In the genomic region with DNA sequence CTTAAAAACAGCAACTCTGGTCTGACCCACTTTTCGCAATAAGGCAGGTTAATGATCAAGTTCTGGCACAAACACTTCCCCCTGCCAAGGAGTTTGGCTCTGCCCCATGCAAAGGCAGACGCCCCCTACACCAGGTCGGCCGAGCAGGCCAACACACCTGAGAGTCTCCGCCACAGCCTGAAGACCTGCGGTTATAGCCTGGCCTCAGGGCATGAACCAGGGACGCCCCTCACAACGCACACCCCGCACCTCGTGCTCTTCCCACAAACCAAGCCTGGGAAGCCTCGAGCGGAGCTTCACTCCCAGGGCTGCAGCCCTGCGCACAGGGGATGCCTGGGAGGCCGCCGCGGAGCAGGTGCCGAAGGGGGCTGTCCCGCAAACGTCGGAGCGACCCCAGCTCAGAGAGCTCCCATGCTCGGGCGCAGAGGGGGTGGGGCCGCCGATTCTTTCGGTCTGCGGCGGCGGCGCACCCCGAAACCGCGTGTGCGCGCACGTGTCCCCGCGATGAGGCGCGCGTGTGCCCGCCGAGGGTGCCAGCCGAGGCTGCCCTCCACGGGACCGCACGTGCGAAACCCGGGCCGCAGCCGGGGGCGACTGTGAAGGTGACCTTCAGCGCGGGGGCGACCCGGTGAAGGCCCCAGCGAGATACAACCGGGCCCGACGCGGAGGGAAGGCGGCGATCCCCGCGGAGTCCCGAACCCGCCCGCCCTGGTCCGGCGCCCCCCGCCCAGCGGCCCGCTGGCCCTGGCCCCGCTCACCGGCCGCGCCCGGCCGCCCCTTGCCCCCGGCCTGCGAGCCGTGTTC, we compare ENCODE assay signal across 8 cellular contexts. TPM values are rescaled to one million over a fixed set of nuclear protein-coding genes. Genes with fewer than 3 reads are reported as not detected.
DNase-seq lines count a peak whose midpoint lies in the region; ATAC-seq, FAIRE-seq and TF ChIP-seq lines count a peak whose summit lies in the region.

No MANE protein-coding gene starts in this region.

- intact Hi-C loops in OCI-LY7 (cut with micrococcal nuclease; ENCODE audit: unreplicated experiment): loop anchor here (2.0 to 5.0 kb wide), 2 partner anchors 199 to 292 kb away; a partner anchor contains a TSS
- intact Hi-C loops in GM12878 (cut with micrococcal nuclease; ENCODE audit: unreplicated experiment): loop anchor here (2.0 kb wide), 1 partner anchor 318 kb away; no protein-coding TSS in a partner anchor

- H3K27me3 Mint-ChIP-seq in HFFc6 (ENCODE audit: insufficient read depth): peaks cover 3% of the 10 kb centered on the region

- no peaks in the 10 kb centered on the region for H3K9me3 Mint-ChIP-seq in HFFc6

- in situ Hi-C loops in GM12878 (cut with MboI): no loop called here

- peak overlapping the region; percentile 85 for H3K9ac ChIP-seq in GM12878 (ENCODE audit: control insufficient read depth, insufficient read depth, low read length)

- CTCF ChIA-PET in OCI-LY7 (lab: Charles Lee; ENCODE audit: unreplicated experiment) (interaction anchor here (0.6 kb wide), 1 partner anchor 652 kb away, joined by 4 read pairs; no protein-coding TSS in a partner anchor), GM12878 (lab: Yijun Ruan, JAX) (interaction anchor here (1.1 to 2.2 kb wide), 3 partner anchors 75 to 329 kb away, joined by 3 to 10 read pairs (median 3); no protein-coding TSS in a partner anchor)

- peaks cover 27% of the 10 kb centered on the region for H3K4me1 Mint-ChIP-seq in HFFc6 (ENCODE audit: low read depth)

- H3K79me2 ChIP-seq in OCI-LY7 (ENCODE audit: insufficient read depth, low read depth, low read length) (peaks cover 70% of the 10 kb centered on the region), GM12878 (ENCODE audit: control insufficient read depth, insufficient read depth, low read length) (peaks cover 63% of the 10 kb centered on the region)

- H3K9me3 ChIP-seq in OCI-LY7 (ENCODE audit: low read length) (no peaks in the 10 kb centered on the region), GM12878 (replicated peaks; ENCODE audit: control insufficient read depth, insufficient read depth, low read length) (no peaks in the 10 kb centered on the region)

- H3K9me2 ChIP-seq in OCI-LY7 (ENCODE audit: insufficient read depth, low read length): no peaks in the 10 kb centered on the region

- H3K36me3 ChIP-seq in OCI-LY7 (ENCODE audit: insufficient read depth, low read length) (peaks cover 32% of the 10 kb centered on the region), GM12878 (ENCODE audit: control insufficient read depth in 2 of 2, insufficient read depth in 2 of 2, low read length in 1 of 2) (peaks cover 0 to 3% of the 10 kb centered on the region in 2 experiments; a peak in 2 of 4 replicates)

- DNase-seq in HFFc6 (no peak), OCI-LY7 (ENCODE audit: low spot score) (peak; percentile 63), GM12878 (ENCODE audit: low read depth, low spot score) (no peak), NCI-H187 (lab: John Stamatoyannopoulos, UW) (no peak), NCI-H774 (lab: John Stamatoyannopoulos, UW) (no peak)
- peak in 2 of 3 experiments; percentile 23 to 33 for DNase-seq in stimulated activated CD4-positive, alpha-beta T cell treated with anti-CD3 and anti-CD28 coated beads, TNF-alpha, amount 100 ng/mL, for 24 hours (ENCODE audit: low read depth in 3 of 3)

- H3K4me3 ChIP-seq in OCI-LY7 (ENCODE audit: low read depth, low read length, poor library complexity, severe bottlenecking) (peak overlapping the region; percentile 100), GM12878 (peak overlapping the region; percentile 95)

- SMC1A ChIA-PET in GM12878 (lab: Charles Lee; ENCODE audit: uncharacterized antibody, unreplicated experiment): interaction anchor here (1.5 kb wide), 1 partner anchor 329 kb away, joined by 4 read pairs; no protein-coding TSS in a partner anchor

- RAD21 ChIA-PET in GM12878 (lab: Charles Lee; ENCODE audit: unreplicated experiment): interaction anchor here (0.6 to 1.9 kb wide), 4 partner anchors 152 to 309 kb away, joined by 3 to 8 read pairs (median 4); no protein-coding TSS in a partner anchor

- H2AFZ ChIP-seq in OCI-LY7 (ENCODE audit: low read length) (no peak overlapping the region), GM12878 (ENCODE audit: control insufficient read depth, low read depth, low read length) (no peak overlapping the region)

- no TSS peak for BruUV-seq in OCI-LY7 (replicated peaks; lab: Mats Ljungman, UMichigan)
- no TSS peak for BruUV-seq in GM12878 (replicated peaks; lab: Mats Ljungman, UMichigan)

- H3K27me3 ChIP-seq in GM12878 (replicated peaks in 1 of 2; ENCODE audit: control insufficient read depth in 2 of 2, insufficient read depth in 2 of 2, low read length in 1 of 2) (no peaks in the 10 kb centered on the region), layer of hippocampus (ENCODE audit: control insufficient read depth, insufficient read depth, low read length) (no peaks in the 10 kb centered on the region)

- H3K4me1 ChIP-seq in OCI-LY7 (ENCODE audit: insufficient read depth, low read length, poor library complexity, severe bottlenecking): peaks cover 35% of the 10 kb centered on the region
- H3K4me1 ChIP-seq in GM12878 (ENCODE audit: control insufficient read depth, insufficient read depth, low read length): peaks cover 20% of the 10 kb centered on the region

- H3K27ac Mint-ChIP-seq in HFFc6: peak overlapping the region; percentile 69

- no peak; the same call in 1 of the 2 replicates for TF ChIP-seq POLR2A in GM12878 (IDR thresholded peaks at IDR 0.05; ENCODE audit: low read depth, low read length)

- H3K4me3 Mint-ChIP-seq in HFFc6: peak overlapping the region; percentile 91

- H3K4me2 ChIP-seq in OCI-LY7 (ENCODE audit: low read length) (peak overlapping the region; percentile 100), GM12878 (ENCODE audit: control insufficient read depth, insufficient read depth) (peak overlapping the region; percentile 98)

- peak; percentile 7 for FAIRE-seq in GM12878 (lab: Jason Lieb, UNC)

- H3K36me3 Mint-ChIP-seq in HFFc6 (ENCODE audit: low read depth): no peaks in the 10 kb centered on the region

- TF ChIP-seq CTCF in HFFc6 (IDR thresholded peaks at IDR 0.05) (no peak), OCI-LY7 (conservative IDR thresholded peaks at IDR 0.05; ENCODE audit: low read length) (no peak), GM12878 (IDR thresholded peaks at IDR 0.05 in 2 of 3, conservative IDR thresholded peaks at IDR 0.05 in 1 of 3; ENCODE audit: control insufficient read depth in 2 of 3, extremely low read depth in 1 of 3, insufficient read depth in 1 of 3, low read depth in 3 of 3, low read length in 3 of 3) (no peak)

- H3K27ac ChIP-seq in OCI-LY7 (ENCODE audit: low read depth, low read length, poor library complexity, severe bottlenecking) (peak overlapping the region; percentile 65), GM12878 (ENCODE audit: control insufficient read depth, insufficient read depth) (peak overlapping the region; percentile 68), layer of hippocampus (ENCODE audit: low read depth, low read length) (peak overlapping the region; percentile 38)

- no peak for TF ChIP-seq RAD21 in GM12878 (IDR thresholded peaks at IDR 0.05; ENCODE audit: insufficient read depth, low read depth, low read length)

- WGBS in GM12878 (ENCODE audit: insufficient coverage, insufficient replicate concordance, low lambda C conversion rate, missing lambda C conversion rate): 1% methylated on average over 68 of the region's 82 CpGs

- peak; percentile 37 for ATAC-seq in GM18502 (IDR thresholded peaks at IDR 0.05; ENCODE audit: poor library complexity, unreplicated experiment)
- ATAC-seq in GM12878: peak; percentile 6

- POLR2A ChIA-PET in OCI-LY7 (lab: Charles Lee) (no interaction called here), GM12878 (lab: Charles Lee) (interaction anchor here (0.7 to 1.5 kb wide), 3 partner anchors 200 to 312 kb away, joined by 3 to 5 read pairs (median 3); a partner anchor contains a TSS)

- TF ChIP-seq EP300 in GM12878 (IDR thresholded peaks at IDR 0.05; ENCODE audit: borderline replicate concordance in 1 of 2, control insufficient read depth in 1 of 2, low read depth in 2 of 2, low read length in 2 of 2): no peak

- H4K20me1 ChIP-seq in OCI-LY7 (ENCODE audit: insufficient read depth, low read length) (peaks cover 9% of the 10 kb centered on the region), GM12878 (ENCODE audit: control insufficient read depth, insufficient read depth) (peaks cover 8% of the 10 kb centered on the region; the same call in 1 of the 2 replicates)

RNA-seq across cellular contexts. Expression of a gene that starts 0.6 kb away (rescaled TPM):
- total RNA-seq in HFFc6 (2021; fragmentation: NEBNext Ultra II Directional; extraction: Animal tissue kit (Norgen Biotek cat#: 25700)): 10 to 100 TPM; 42.7 to 62.9 (median 48.6) TPM
- 85.2 and 96.3 TPM in 2 replicates for total RNA-seq in OCI-LY7 (2014; rRNA removed; shearing (Covaris generic))
- total RNA-seq in OCI-LY7 (2022): 122 and 132 TPM in 2 replicates
- total RNA-seq in GM12878 (2013; cell fraction: nucleolus; rRNA removed): 140 and 159 TPM in 2 replicates
- 71.2 and 82.3 TPM in 2 replicates for total RNA-seq in GM12878 (2014; rRNA removed)
- 24.6 and 30.8 TPM in 2 replicates for total RNA-seq in GM12878 (2014; rRNA removed; fragmentation: Illumina TruSeq; extraction: Trizol)
- 126 and 147 TPM in 2 replicates for total RNA-seq in GM12878 (2021)
- polyA plus RNA-seq in GM12878 (2011; ENCODE audit: low read depth): 24.6 TPM
- polyA plus RNA-seq in GM12878 (2011; rRNA removed): 7.3 and 17.4 TPM in 2 replicates
- 21.6 and 38.2 TPM in 2 replicates for polyA plus RNA-seq in GM12878 (2011; cell fraction: cytosol; rRNA removed)
- polyA plus RNA-seq in GM12878 (2011; cell fraction: nucleus; rRNA removed): 326 and 415 TPM in 2 replicates
- 52.8 and 59.8 TPM in 2 replicates for polyA plus RNA-seq in GM12878 (2012)
- polyA plus RNA-seq in GM12878 (2014; fragmentation: Illumina TruSeq; extraction: Trizol): 14.4 and 52.8 TPM in 2 replicates
- polyA plus RNA-seq in GM12878 (2014; fragmentation: Nextera tagmentation; extraction: Ambion mirVana): under 1 TPM; 0.11 to 0.82 TPM
- 77.0 and 107 TPM in 2 replicates for polyA plus RNA-seq in GM12878 (2014; rRNA removed)
- 10 to 100 TPM; 67.7 to 68.7 TPM for polyA plus RNA-seq in GM12878 (2016; fragmentation: Nextera tagmentation; extraction: Ambion mirVana)
- 18.1 and 32.5 TPM in 2 replicates for polyA minus RNA-seq in GM12878 (2011; rRNA and poly(A)+ RNA removed)
- polyA minus RNA-seq in GM12878 (2011; cell fraction: cytosol; rRNA and poly(A)+ RNA removed): 19.8 and 28.4 TPM in 2 replicates
- 46.5 and 77.6 TPM in 2 replicates for polyA minus RNA-seq in GM12878 (2011; cell fraction: nucleus; rRNA and poly(A)+ RNA removed)

RNA-seq across cellular contexts. Expression of a gene that starts 38.4 kb away (rescaled TPM):
- not detected for total RNA-seq in HFFc6 (2021; fragmentation: NEBNext Ultra II Directional; extraction: Animal tissue kit (Norgen Biotek cat#: 25700))
- total RNA-seq in OCI-LY7 (2014; rRNA removed; shearing (Covaris generic)): not detected in 2 replicates
- total RNA-seq in OCI-LY7 (2022) (not detected in 2 replicates), GM12878 (2014; rRNA removed) (not detected in 2 replicates), GM12878 (2014; rRNA removed; fragmentation: Illumina TruSeq; extraction: Trizol) (not detected in 2 replicates), GM12878 (2021) (not detected in 2 replicates)
- not detected in 2 replicates for total RNA-seq in GM12878 (2013; cell fraction: nucleolus; rRNA removed)
- polyA plus RNA-seq in GM12878 (2011; ENCODE audit: low read depth): not detected
- polyA plus RNA-seq in GM12878 (2011; rRNA removed) (not detected in 2 replicates), GM12878 (2014; fragmentation: Illumina TruSeq; extraction: Trizol) (not detected in 2 replicates), GM12878 (2014; fragmentation: Nextera tagmentation; extraction: Ambion mirVana) (not detected), GM12878 (2014; rRNA removed) (not detected in 2 replicates), GM12878 (2016; fragmentation: Nextera tagmentation; extraction: Ambion mirVana) (not detected)
- not detected in 2 replicates for polyA plus RNA-seq in GM12878 (2011; cell fraction: cytosol; rRNA removed)
- not detected in 2 replicates for polyA plus RNA-seq in GM12878 (2011; cell fraction: nucleus; rRNA removed)
- not detected in 2 replicates for polyA plus RNA-seq in GM12878 (2012)
- not detected in 2 replicates for polyA minus RNA-seq in GM12878 (2011; rRNA and poly(A)+ RNA removed)
- polyA minus RNA-seq in GM12878 (2011; cell fraction: cytosol; rRNA and poly(A)+ RNA removed): not detected in 2 replicates
- polyA minus RNA-seq in GM12878 (2011; cell fraction: nucleus; rRNA and poly(A)+ RNA removed): not detected in 2 replicates

Comparison
In these comparisons a context has a peak if more than half of its experiments do, and no peak if none do; other contexts are left out.
1. DNase-seq: peak in OCI-LY7 (single experiment) and stimulated activated CD4-positive, alpha-beta T cell treated with anti-CD3 and anti-CD28 coated beads, TNF-alpha, amount 100 ng/mL, for 24 hours (2 of 3); none in HFFc6 (single experiment), GM12878 (single experiment), NCI-H187 (0 of 2) and NCI-H774 (single experiment).
2. Peak in every context shown above with its lines, with median percentiles within 50 percentile points of each other: H3K27ac ChIP-seq.